ENCODE assay signal across 8 cellular contexts in the genomic region with DNA sequence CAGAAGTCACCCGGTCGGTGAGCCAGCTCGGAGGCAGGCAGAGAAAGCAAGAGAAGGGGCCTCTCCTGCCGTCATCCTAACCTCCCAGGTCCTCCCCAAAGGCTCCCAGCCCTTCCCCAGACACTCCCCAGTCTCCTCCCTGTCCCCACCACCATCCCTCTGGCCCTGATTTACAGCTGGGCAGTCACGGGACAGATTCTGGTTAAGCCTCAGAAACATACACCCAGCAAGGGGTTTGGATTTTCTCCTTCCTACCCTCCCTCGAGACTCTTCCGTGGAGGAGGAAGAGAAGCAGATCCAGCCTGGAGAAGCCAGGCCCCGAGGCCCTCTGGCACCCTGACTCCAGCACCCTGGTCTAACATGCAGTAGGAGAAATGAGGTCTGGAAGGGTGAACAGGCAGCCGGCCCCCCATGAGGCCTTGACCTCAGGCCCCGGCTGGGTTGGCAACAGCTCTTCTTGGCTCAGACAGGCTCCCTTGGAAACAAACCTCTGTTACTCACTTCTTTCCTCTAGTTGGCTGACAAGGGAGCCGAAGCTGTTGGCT.
DNase-seq lines count a peak whose midpoint lies in the region; ATAC-seq and TF ChIP-seq lines count a peak whose summit lies in the region.

No MANE protein-coding gene starts in this region.

- H3K4me2 ChIP-seq in IMR-90 (ENCODE audit: low read depth, low read length), result no peak overlapping the region; the same call in 1 of the 2 replicates
- peak overlapping the region; percentile 1 for H3K4me2 ChIP-seq in smooth muscle cell

- DNase-seq in IMR-90 (peak; percentile 33), cardiac fibroblast (ENCODE audit: low read depth in 2 of 2) (peak; percentile 71 to 95), left lobe of liver (ENCODE audit: low spot score) (peak; percentile 72), smooth muscle cell (lab: John Stamatoyannopoulos, UW; ENCODE audit: unreplicated experiment) (no peak), HT-29 (ENCODE audit: low spot score) (no peak)

- H3K4ac ChIP-seq in IMR-90 (ENCODE audit: low read depth, low read length), result no peak overlapping the region

- H2AFZ ChIP-seq in IMR-90 (replicated peaks; ENCODE audit: low read length, poor library complexity), result peak overlapping the region; percentile 80
- peak overlapping the region; percentile 53 for H2AFZ ChIP-seq in smooth muscle cell (ENCODE audit: low read depth)

- no peaks in the 10 kb centered on the region for H3K79me1 ChIP-seq in IMR-90 (ENCODE audit: low read depth in 1 of 2, low read length in 2 of 2)

- H3K56ac ChIP-seq in IMR-90 (ENCODE audit: extremely low read depth, insufficient read depth, low read length), result no peak overlapping the region

- no peak overlapping the region; the same call in 1 of the 2 replicates for H3K18ac ChIP-seq in IMR-90 (ENCODE audit: low read depth, low read length)

- dilution Hi-C loops in IMR-90 (cut with HindIII; ENCODE audit: low sequenced_read_pairs, unreplicated experiment), result no loop called here

- CTCF ChIA-PET in IMR-90 (lab: Yijun Ruan, JAX), result no interaction called here

- H3K9me1 ChIP-seq in IMR-90 (ENCODE audit: insufficient read depth, low read length), result no peaks in the 10 kb centered on the region

- no peak overlapping the region for H3K23ac ChIP-seq in IMR-90 (ENCODE audit: low read depth, low read length)

- peaks cover 22% of the 10 kb centered on the region; the same call in 1 of the 2 replicates for H3K27me3 ChIP-seq in IMR-90 (ENCODE audit: control insufficient read depth, insufficient read depth, low read length)
- H3K27me3 ChIP-seq in smooth muscle cell (ENCODE audit: low read depth), result no peaks in the 10 kb centered on the region

- no peak overlapping the region for H4K91ac ChIP-seq in IMR-90 (ENCODE audit: insufficient read depth, low read depth, low read length)

- peaks cover 16% of the 10 kb centered on the region for H3F3A ChIP-seq in smooth muscle cell (ENCODE audit: low read depth)

- H4K20me1 ChIP-seq in IMR-90 (ENCODE audit: insufficient read depth, low read length), result no peaks in the 10 kb centered on the region
- no peaks in the 10 kb centered on the region for H4K20me1 ChIP-seq in smooth muscle cell (ENCODE audit: low read depth)

- H2BK15ac ChIP-seq in IMR-90 (ENCODE audit: low read depth, low read length), result no peak overlapping the region; the same call in 2 of the 3 replicates

- H3K27ac ChIP-seq in IMR-90 (ENCODE audit: insufficient read depth, low read length) (peak overlapping the region; percentile 41; the same call in 1 of the 2 replicates), smooth muscle cell (ENCODE audit: low read depth) (peak overlapping the region; percentile 3)

- no peak overlapping the region for H2BK5ac ChIP-seq in IMR-90 (ENCODE audit: low read depth, low read length, poor library complexity, severe bottlenecking)

- BruUV-seq in IMR-90 (replicated peaks; lab: Mats Ljungman, UMichigan), result no TSS peak

- H3K79me2 ChIP-seq in smooth muscle cell (ENCODE audit: low read depth), result no peaks in the 10 kb centered on the region

- intact Hi-C loops in IMR-90 (cut with micrococcal nuclease), result no loop called here

- H2AK9ac ChIP-seq in IMR-90 (replicated peaks; ENCODE audit: low read depth, low read length, poor library complexity), result peak overlapping the region; percentile 47

- H2BK20ac ChIP-seq in IMR-90 (ENCODE audit: low read depth, low read length), result no peak overlapping the region

- POLR2A ChIA-PET in IMR-90 (lab: Charles Lee; ENCODE audit: unreplicated experiment), result no interaction called here

- H2AK5ac ChIP-seq in IMR-90 (ENCODE audit: low read depth, low read length), result no peak overlapping the region

- in situ Hi-C loops in IMR-90 (cut with MboI; ENCODE audit: low sequenced_read_pairs), result no loop called here

- H3K9me3 ChIP-seq in IMR-90 (ENCODE audit: control insufficient read depth, insufficient read depth, low read length), result no peaks in the 10 kb centered on the region
- H3K9me3 ChIP-seq in smooth muscle cell (replicated peaks; ENCODE audit: low read depth), result no peaks in the 10 kb centered on the region

- no peak overlapping the region for H3K4me3 ChIP-seq in IMR-90 (ENCODE audit: insufficient read depth, low read depth, low read length)
- no peak overlapping the region for H3K4me3 ChIP-seq in cardiac fibroblast (replicated peaks in 1 of 2; ENCODE audit: low read depth in 2 of 2, low read length in 2 of 2)
- H3K4me3 ChIP-seq in smooth muscle cell, result no peak overlapping the region

- H4K8ac ChIP-seq in IMR-90 (ENCODE audit: low read depth in 2 of 2, low read length in 2 of 2), result no peak overlapping the region

- H3K9ac ChIP-seq in IMR-90 (ENCODE audit: low read depth, low read length), result no peak overlapping the region; the same call in 1 of the 2 replicates
- H3K9ac ChIP-seq in smooth muscle cell (ENCODE audit: low read depth), result no peak overlapping the region

- H3K36me3 ChIP-seq in IMR-90 (ENCODE audit: control insufficient read depth, insufficient read depth, low read length) (no peaks in the 10 kb centered on the region), smooth muscle cell (ENCODE audit: low read depth) (no peaks in the 10 kb centered on the region)

- H4K5ac ChIP-seq in IMR-90 (ENCODE audit: low read depth, low read length), result peak overlapping the region; percentile 36; the same call in 1 of the 2 replicates

- 24% methylated on average over 4 of the region's 11 CpGs; no CpG with 5 or more reads in 1 of the 2 experiments for WGBS in IMR-90 (ENCODE audit: extremely low coverage in 2 of 2, insufficient read length in 1 of 2), 2 experiments
- WGBS in smooth muscle cell (ENCODE audit: low lambda C conversion rate), result 42% methylated on average over 11 of the region's 11 CpGs

- peak; percentile 45 for ATAC-seq in IMR-90 (ENCODE audit: low read depth)
- peak; percentile 62 for ATAC-seq in left lobe of liver
- no peak for ATAC-seq in HG02798 (IDR thresholded peaks at IDR 0.05; ENCODE audit: poor library complexity, unreplicated experiment)
- no peak for ATAC-seq in GM18517 (IDR thresholded peaks at IDR 0.05; ENCODE audit: unreplicated experiment)
- ATAC-seq in GM21825 (IDR thresholded peaks at IDR 0.05; ENCODE audit: unreplicated experiment), result no peak

- H3K4me1 ChIP-seq in IMR-90 (ENCODE audit: control insufficient read depth, insufficient read depth, low read length) (peaks cover 10% of the 10 kb centered on the region; the same call in 1 of the 2 replicates), smooth muscle cell (ENCODE audit: low read depth) (peaks cover 41% of the 10 kb centered on the region)

- TF ChIP-seq POLR2A in IMR-90 (IDR thresholded peaks at IDR 0.05; ENCODE audit: low read depth, low read length), result no peak

- TF ChIP-seq RAD21 in IMR-90 (IDR thresholded peaks at IDR 0.05; ENCODE audit: low read length), result no peak

- no peak for TF ChIP-seq CTCF in IMR-90 (conservative IDR thresholded peaks at IDR 0.05; ENCODE audit: low read depth, low read length)
- TF ChIP-seq CTCF in cardiac fibroblast (IDR thresholded peaks at IDR 0.05; ENCODE audit: low read depth, low read length), result no peak
- no peak for TF ChIP-seq CTCF in smooth muscle cell (IDR thresholded peaks at IDR 0.05; ENCODE audit: borderline replicate concordance, insufficient read depth, poor library complexity, severe bottlenecking)

- H2BK120ac ChIP-seq in IMR-90 (ENCODE audit: low read depth, low read length), result no peak overlapping the region

- no peak overlapping the region for H3K14ac ChIP-seq in IMR-90 (replicated peaks; ENCODE audit: low read depth, low read length)

TF ChIP-seq in IMR-90, 13 proteins besides CTCF, POLR2A, EP300 and RAD21:
- no peak for TF ChIP-seq MAZ (IDR thresholded peaks at IDR 0.05; ENCODE audit: borderline replicate concordance, low read depth, low read length)
- no peak for TF ChIP-seq CHD1 (IDR thresholded peaks at IDR 0.05; ENCODE audit: low read depth, low read length)
- TF ChIP-seq, protein P1, sequence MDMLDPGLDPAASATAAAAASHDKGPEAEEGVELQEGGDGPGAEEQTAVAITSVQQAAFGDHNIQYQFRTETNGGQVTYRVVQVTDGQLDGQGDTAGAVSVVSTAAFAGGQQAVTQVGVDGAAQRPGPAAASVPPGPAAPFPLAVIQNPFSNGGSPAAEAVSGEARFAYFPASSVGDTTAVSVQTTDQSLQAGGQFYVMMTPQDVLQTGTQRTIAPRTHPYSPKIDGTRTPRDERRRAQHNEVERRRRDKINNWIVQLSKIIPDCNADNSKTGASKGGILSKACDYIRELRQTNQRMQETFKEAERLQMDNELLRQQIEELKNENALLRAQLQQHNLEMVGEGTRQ (IDR thresholded peaks at IDR 0.05; ENCODE audit: low read depth, low read length), result no peak
- no peak for TF ChIP-seq BHLHE40 (IDR thresholded peaks at IDR 0.05; ENCODE audit: low read depth, low read length)
- no peak for TF ChIP-seq CEBPB (IDR thresholded peaks at IDR 0.05; ENCODE audit: low read depth, low read length)
- TF ChIP-seq RCOR1 (IDR thresholded peaks at IDR 0.05; ENCODE audit: insufficient replicate concordance, low read length), result no peak
- TF ChIP-seq MAFK (IDR thresholded peaks at IDR 0.05; ENCODE audit: low read depth, low read length), result no peak
- no peak for TF ChIP-seq MXI1 (IDR thresholded peaks at IDR 0.05; ENCODE audit: borderline replicate concordance, low read depth, low read length)
- no peak for TF ChIP-seq NFE2L2 (IDR thresholded peaks at IDR 0.05; ENCODE audit: low read depth, low read length)
- no peak for TF ChIP-seq FOS (IDR thresholded peaks at IDR 0.05; ENCODE audit: low read depth, low read length)
- TF ChIP-seq, protein P2, sequence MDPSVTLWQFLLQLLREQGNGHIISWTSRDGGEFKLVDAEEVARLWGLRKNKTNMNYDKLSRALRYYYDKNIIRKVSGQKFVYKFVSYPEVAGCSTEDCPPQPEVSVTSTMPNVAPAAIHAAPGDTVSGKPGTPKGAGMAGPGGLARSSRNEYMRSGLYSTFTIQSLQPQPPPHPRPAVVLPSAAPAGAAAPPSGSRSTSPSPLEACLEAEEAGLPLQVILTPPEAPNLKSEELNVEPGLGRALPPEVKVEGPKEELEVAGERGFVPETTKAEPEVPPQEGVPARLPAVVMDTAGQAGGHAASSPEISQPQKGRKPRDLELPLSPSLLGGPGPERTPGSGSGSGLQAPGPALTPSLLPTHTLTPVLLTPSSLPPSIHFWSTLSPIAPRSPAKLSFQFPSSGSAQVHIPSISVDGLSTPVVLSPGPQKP (IDR thresholded peaks at IDR 0.05; ENCODE audit: borderline replicate concordance, low read depth, low read length), result no peak
- TF ChIP-seq SMC3 (IDR thresholded peaks at IDR 0.05; ENCODE audit: low read depth, low read length), result no peak
- no peak for TF ChIP-seq RFX5 (IDR thresholded peaks at IDR 0.05; ENCODE audit: low read depth, low read length)

Comparison
In these comparisons a context has a peak if more than half of its experiments do, and no peak if none do; other contexts are left out.
1. ATAC-seq: peak in IMR-90 (single experiment) and left lobe of liver (single experiment); none in HG02798 (single experiment), GM18517 (single experiment) and GM21825 (single experiment).
2. DNase-seq: peak in IMR-90 (single experiment), cardiac fibroblast (2 of 2) and left lobe of liver (single experiment); none in smooth muscle cell (single experiment) and HT-29 (single experiment).